Comparison of ENCODE assay signal across 9 cellular contexts in genomic region chrX:111568356-111568755, GRCh38. TPM values are rescaled to one million over a fixed set of nuclear protein-coding genes. Genes with fewer than 3 reads are reported as not detected.
DNase-seq lines count a peak whose midpoint lies in the region; ATAC-seq and TF ChIP-seq lines count a peak whose summit lies in the region.
"Had no signal": no experiment of that assay in that cellular context is flagged by ENCODE, and none has a peak within 500 bp of the region (broad histone marks: within the 10 kb centered on the region; RNA-seq: fewer than 3 reads in every experiment).

No MANE protein-coding gene starts in this region.

- 42 to 56% methylated on average over 4 of the region's 4 CpGs for WGBS in testis, 2 donors

- H3K9me3 ChIP-seq in breast epithelium: no peaks in the 10 kb centered on the region
- H3K9me3 ChIP-seq in OCI-LY3 (ENCODE audit: insufficient read depth, low read length): no peaks in the 10 kb centered on the region
- no peaks in the 10 kb centered on the region for H3K9me3 ChIP-seq in testis

- peak; percentile 47 for DNase-seq in MCF 10A (ENCODE audit: unreplicated experiment)
- no peak for DNase-seq in breast epithelium (ENCODE audit: low spot score in 2 of 2)
- peak; percentile 6 for DNase-seq in epithelial cell of proximal tubule (ENCODE audit: low read depth)
- peak; percentile 14 for DNase-seq in testis
- DNase-seq in GM19238 (ENCODE audit: insufficient read length, low spot score): no peak
- no peak for DNase-seq in activated naive CD4-positive, alpha-beta T cell (lab: John Stamatoyannopoulos, UW)
- no peak for DNase-seq in activated T-cell treated with anti-CD3 and anti-CD28 coated beads, Interleukin-2, amount 50 U/mL, for 4 hours

- no peaks in the 10 kb centered on the region for H4K20me1 ChIP-seq in OCI-LY3 (ENCODE audit: insufficient read depth, low read length)

- peaks cover 67% of the 10 kb centered on the region for H3K27me3 Mint-ChIP-seq in MCF 10A (ENCODE audit: insufficient read depth, unreplicated experiment)
- H3K27me3 Mint-ChIP-seq in activated T-cell treated with anti-CD3 and anti-CD28 coated beads, Interleukin-2, amount 50 U/mL, for 4 hours (ENCODE audit: low read depth): no peaks in the 10 kb centered on the region

- H3K27ac ChIP-seq in breast epithelium (no peak overlapping the region), OCI-LY3 (ENCODE audit: low read length) (no peak overlapping the region), testis (no peak overlapping the region)

- H3K27me3 ChIP-seq in breast epithelium (peaks cover 0 to 22% of the 10 kb centered on the region in 2 donors), OCI-LY3 (ENCODE audit: low read depth, low read length) (no peaks in the 10 kb centered on the region), testis (no peaks in the 10 kb centered on the region)

- H3K36me3 ChIP-seq in breast epithelium (no peaks in the 10 kb centered on the region), OCI-LY3 (replicated peaks; ENCODE audit: low read depth, low read length) (no peaks in the 10 kb centered on the region), testis (ENCODE audit: low read depth, missing control alignments) (no peaks in the 10 kb centered on the region)

- no peak overlapping the region for H3K27ac Mint-ChIP-seq in MCF 10A (ENCODE audit: low read depth, unreplicated experiment)

- intact Hi-C loops in MCF 10A (cut with micrococcal nuclease): no loop called here
- intact Hi-C loops in breast epithelium (cut with DNase I; ENCODE audit: low total_unique reads): no loop called here
- intact Hi-C loops in testis (cut with DNase I; ENCODE audit: low total_unique reads): no loop called here

- no peaks in the 10 kb centered on the region for H3K4me1 ChIP-seq in breast epithelium
- H3K4me1 ChIP-seq in OCI-LY3 (ENCODE audit: low read length): 0 out of 2 replicates have a peak, but pooled peaks cover 2% of the 10 kb centered on the region
- no peaks in the 10 kb centered on the region for H3K4me1 ChIP-seq in testis

- TF ChIP-seq CTCF in MCF 10A (IDR thresholded peaks at IDR 0.05; ENCODE audit: unreplicated experiment): peak; percentile 50
- TF ChIP-seq CTCF in breast epithelium (IDR thresholded peaks at IDR 0.05): no peak
- TF ChIP-seq CTCF in OCI-LY3 (IDR thresholded peaks at IDR 0.05; ENCODE audit: low read depth, low read length): peak; percentile 35
- peak; percentile 68 for TF ChIP-seq CTCF in epithelial cell of proximal tubule (conservative IDR thresholded peaks at IDR 0.05; ENCODE audit: low read depth, low read length)
- TF ChIP-seq CTCF in testis (IDR thresholded peaks at IDR 0.05): no peak

- ATAC-seq in activated T-cell treated with anti-CD3 and anti-CD28 coated beads, Interleukin-2, amount 50 U/mL, for 4 hours: no peak

- no peaks in the 10 kb centered on the region for H3K9me3 Mint-ChIP-seq in MCF 10A (ENCODE audit: unreplicated experiment)
- H3K9me3 Mint-ChIP-seq in activated T-cell treated with anti-CD3 and anti-CD28 coated beads, Interleukin-2, amount 50 U/mL, for 4 hours: no peaks in the 10 kb centered on the region
- H3K9me3 Mint-ChIP-seq: IgD-negative memory B cell had no signal

- H3K4me3 ChIP-seq in breast epithelium (no peak overlapping the region), OCI-LY3 (ENCODE audit: low read length) (no peak overlapping the region), epithelial cell of proximal tubule (ENCODE audit: low read depth, low read length) (no peak overlapping the region), testis (no peak overlapping the region)

- no peak overlapping the region for H3K9ac ChIP-seq in OCI-LY3 (ENCODE audit: low read length)

- no TSS peak for BruUV-seq in MCF 10A (replicated peaks; lab: Mats Ljungman, UMichigan)

- H3K4me1 Mint-ChIP-seq in MCF 10A (ENCODE audit: insufficient read depth, unreplicated experiment): no peaks in the 10 kb centered on the region
- no peaks in the 10 kb centered on the region for H3K4me1 Mint-ChIP-seq in activated T-cell treated with anti-CD3 and anti-CD28 coated beads, Interleukin-2, amount 50 U/mL, for 4 hours (ENCODE audit: low read depth)
- H3K4me1 Mint-ChIP-seq: IgD-negative memory B cell had no signal

- no peaks in the 10 kb centered on the region for H3K79me2 ChIP-seq in OCI-LY3 (ENCODE audit: low read length)

- TF ChIP-seq POLR2A in breast epithelium (IDR thresholded peaks at IDR 0.05) (no peak), testis (IDR thresholded peaks at IDR 0.05) (no peak)

- no peak overlapping the region for H2AFZ ChIP-seq in OCI-LY3 (ENCODE audit: low read depth, low read length)

- H3K36me3 Mint-ChIP-seq in MCF 10A (ENCODE audit: insufficient read depth, unreplicated experiment): no peaks in the 10 kb centered on the region
- H3K36me3 Mint-ChIP-seq in activated T-cell treated with anti-CD3 and anti-CD28 coated beads, Interleukin-2, amount 50 U/mL, for 4 hours (ENCODE audit: insufficient read depth): no peaks in the 10 kb centered on the region
- H3K36me3 Mint-ChIP-seq: IgD-negative memory B cell had no signal

- no peak overlapping the region for H3K4me2 ChIP-seq in OCI-LY3 (ENCODE audit: low read length)

- no peak overlapping the region for H3K4me3 Mint-ChIP-seq in MCF 10A (ENCODE audit: unreplicated experiment)
- H3K4me3 Mint-ChIP-seq in activated T-cell treated with anti-CD3 and anti-CD28 coated beads, Interleukin-2, amount 50 U/mL, for 4 hours: no peak overlapping the region
- H3K4me3 Mint-ChIP-seq: IgD-negative memory B cell had no signal

- POLR2A ChIA-PET in MCF 10A (lab: Yijun Ruan, JAX): no interaction called here

- CTCF ChIA-PET in MCF 10A (lab: Yijun Ruan, JAX): interaction anchor here (0.6 to 1.5 kb wide), 7 partner anchors 9 to 1660 kb away, joined by 3 to 4 read pairs (median 3); no protein-coding TSS in a partner anchor

RNA-seq across cellular contexts. Expression of gene SERTM2, which starts 56.9 kb away (rescaled TPM):
- not detected in 2 replicates for total RNA-seq in MCF 10A (2022)
- 1 to 10 TPM in 1 of 3 donors, under 1 TPM in 1, not detected in 1; 0.15 to 1.6 TPM for total RNA-seq in breast epithelium
- not detected in 2 replicates for total RNA-seq in epithelial cell of proximal tubule
- under 1 TPM in 1 of 2 donors, not detected in 1; 0.06 TPM for total RNA-seq in testis
- polyA plus RNA-seq in testis (ENCODE audit: insufficient read depth, low read depth, low replicate concordance): 2.3 TPM
- not detected for total RNA-seq in activated T-cell treated with anti-CD3 and anti-CD28 coated beads, Interleukin-2, amount 50 U/mL, for 4 hours
- polyA plus RNA-seq: IgD-negative memory B cell had no signal

Comparison
In these comparisons a context has a peak if more than half of its experiments do, and no peak if none do; other contexts are left out.
1. DNase-seq: peak in MCF 10A (single experiment), epithelial cell of proximal tubule (single experiment) and testis (single experiment); none in breast epithelium (0 of 2), GM19238 (single experiment), activated naive CD4-positive, alpha-beta T cell (0 of 4) and activated T-cell treated with anti-CD3 and anti-CD28 coated beads, Interleukin-2, amount 50 U/mL, for 4 hours (single experiment).
2. CTCF ChIP-seq: peak in MCF 10A (single experiment), OCI-LY3 (single experiment) and epithelial cell of proximal tubule (single experiment); none in breast epithelium (0 of 3) and testis (0 of 3).